ENCODE assay signal across 9 cellular contexts in the genomic region with DNA sequence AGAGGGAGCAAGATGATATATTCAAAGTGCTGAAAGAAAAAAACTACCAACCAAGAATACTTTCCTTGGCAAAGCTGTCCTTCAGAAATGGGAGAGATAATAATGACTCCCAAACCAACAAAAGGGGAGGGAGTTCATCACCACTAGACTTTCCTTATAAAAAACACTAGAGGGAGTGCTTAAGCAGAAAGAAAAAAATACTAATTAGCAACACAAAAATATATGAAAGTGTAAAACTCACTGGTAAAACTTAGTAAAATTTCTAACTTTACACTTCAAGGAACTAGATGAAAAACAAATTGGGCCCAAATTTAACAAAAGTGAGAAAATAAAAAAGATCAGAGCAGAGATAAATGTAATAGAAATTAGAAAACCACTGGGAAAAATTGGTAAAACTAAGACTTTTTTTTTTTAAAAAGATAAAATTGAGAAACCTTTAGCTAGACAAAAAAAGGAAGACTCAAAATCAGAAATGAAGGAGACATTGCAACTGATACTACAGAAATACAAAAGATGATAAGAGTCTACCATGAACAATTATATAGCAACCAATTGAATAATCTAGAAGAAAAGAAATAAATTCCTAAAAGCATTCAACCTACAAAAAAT.
A peak's percentile ranks its signal among the peaks of the same experiment; 100 is the strongest.
DNase-seq lines count a peak whose midpoint lies in the region; ATAC-seq and TF ChIP-seq lines count a peak whose summit lies in the region.
"Had no signal": no experiment of that assay in that cellular context is flagged by ENCODE, and none has a peak within 500 bp of the region (broad histone marks: within the 10 kb centered on the region; RNA-seq: fewer than 3 reads in every experiment).

No MANE protein-coding gene starts in this region.

- H3K4me3 ChIP-seq in A673 (ENCODE audit: low read depth, low read length, poor library complexity, severe bottlenecking), result no peak overlapping the region
- no peak overlapping the region for H3K4me3 ChIP-seq in GM23248
- no peak overlapping the region for H3K4me3 ChIP-seq in PC-3 (ENCODE audit: low read length)
- no peak overlapping the region for H3K4me3 ChIP-seq in fibroblast of lung (replicated peaks in 1 of 4; ENCODE audit: control extremely low read depth in 1 of 4, insufficient read depth in 1 of 4, low read depth in 3 of 4, low read length in 4 of 4)
- H3K4me3 ChIP-seq in lower leg skin (ENCODE audit: low read depth, poor library complexity, severe bottlenecking), result no peak overlapping the region

- no peak overlapping the region for H3K27ac ChIP-seq in A673 (ENCODE audit: low read depth, low read length, poor library complexity, severe bottlenecking)
- no peak overlapping the region for H3K27ac ChIP-seq in GM23248
- no peak overlapping the region for H3K27ac ChIP-seq in PC-3 (ENCODE audit: low read length)
- no peak overlapping the region for H3K27ac ChIP-seq in fibroblast of lung (ENCODE audit: insufficient read depth, low read length)

- DNase-seq in A673 (ENCODE audit: low spot score) (peak; percentile 57), GM23248 (peak; percentile 58), PC-3 (peak; percentile 73), fibroblast of lung (ENCODE audit: low read depth in 2 of 2) (peak; percentile 31 to 40), cerebellar cortex (ENCODE audit: low spot score) (no peak), lower leg skin (ENCODE audit: low spot score in 2 of 2) (no peak)

- H2AFZ ChIP-seq in GM23248 (no peak overlapping the region), PC-3 (ENCODE audit: low read length) (no peak overlapping the region), fibroblast of lung (ENCODE audit: low read length) (no peak overlapping the region)

- no peaks in the 10 kb centered on the region for H3K9me3 ChIP-seq in A673 (ENCODE audit: low read depth, low read length, poor library complexity, severe bottlenecking)
- H3K9me3 ChIP-seq in GM23248 (ENCODE audit: low read depth), result no peaks in the 10 kb centered on the region
- H3K9me3 ChIP-seq in PC-3 (ENCODE audit: low read length), result no peaks in the 10 kb centered on the region
- no peaks in the 10 kb centered on the region for H3K9me3 ChIP-seq in fibroblast of lung (ENCODE audit: control insufficient read depth, insufficient read depth, low read depth, low read length)

- POLR2A ChIA-PET in A673 (lab: Charles Lee; ENCODE audit: low non-redundant PET) (no interaction called here), PC-3 (lab: Charles Lee; ENCODE audit: unreplicated experiment) (interaction anchor here (0.6 kb wide), 1 partner anchor 1102 kb away, joined by 8 read pairs; no protein-coding TSS in a partner anchor)

- H3K4me2 ChIP-seq in GM23248 (ENCODE audit: unreplicated experiment) (no peak overlapping the region), PC-3 (ENCODE audit: low read length) (no peak overlapping the region), fibroblast of lung (ENCODE audit: extremely low read depth, insufficient read depth, low read length) (no peak overlapping the region)

- H3K4me1 ChIP-seq in A673 (ENCODE audit: insufficient read depth, low read length, poor library complexity, severe bottlenecking) (no peaks in the 10 kb centered on the region), GM23248 (ENCODE audit: insufficient read depth) (no peaks in the 10 kb centered on the region), PC-3 (ENCODE audit: insufficient read depth, low read length) (no peaks in the 10 kb centered on the region), fibroblast of lung (ENCODE audit: control insufficient read depth, extremely low read depth, insufficient read depth, low read length) (no peaks in the 10 kb centered on the region)

- intact Hi-C loops in A673 (cut with micrococcal nuclease; ENCODE audit: unreplicated experiment) (loop anchor here (1.0 to 10.0 kb wide), 2 partner anchors 229 to 426 kb away; no protein-coding TSS in a partner anchor), PC-3 (cut with micrococcal nuclease) (loop anchor here (1.0 kb wide), 2 partner anchors 154 to 230 kb away; no protein-coding TSS in a partner anchor), lower leg skin (cut with DNase I; ENCODE audit: low total_unique reads) (no loop called here)

- ATAC-seq in PC-3 (peak; percentile 71), HG02763 (IDR thresholded peaks at IDR 0.05; ENCODE audit: unreplicated experiment) (no peak), GM18519 (IDR thresholded peaks at IDR 0.05; ENCODE audit: low FRiP score, unreplicated experiment) (no peak)
- ATAC-seq: sciatic nerve had no signal

- CTCF ChIA-PET in A673 (lab: Charles Lee) (interaction anchor here (1.2 to 1.3 kb wide), 2 partner anchors 229 kb away, joined by 5 to 9 read pairs; no protein-coding TSS in a partner anchor), PC-3 (lab: Charles Lee) (interaction anchor here (0.6 to 1.5 kb wide), 3 partner anchors 153 to 229 kb away, joined by 4 to 12 read pairs (median 5); no protein-coding TSS in a partner anchor)

- H3K9me2 ChIP-seq in GM23248 (ENCODE audit: insufficient read depth), result no peaks in the 10 kb centered on the region
- no peaks in the 10 kb centered on the region for H3K9me2 ChIP-seq in PC-3 (replicated peaks; ENCODE audit: low read length)

- TF ChIP-seq CTCF in A673 (conservative IDR thresholded peaks at IDR 0.05; ENCODE audit: low read depth, low read length), result peak; percentile 71
- peak; percentile 98 for TF ChIP-seq CTCF in PC-3 (conservative IDR thresholded peaks at IDR 0.05; ENCODE audit: low read depth, low read length)
- peak; percentile 25 to 45 for TF ChIP-seq CTCF in fibroblast of lung (conservative IDR thresholded peaks at IDR 0.05 in 1 of 2, IDR thresholded peaks at IDR 0.05 in 1 of 2; ENCODE audit: low read depth in 1 of 2, low read length in 2 of 2)
- TF ChIP-seq CTCF in lower leg skin (IDR thresholded peaks at IDR 0.05), result no peak

- H4K20me1 ChIP-seq in GM23248 (ENCODE audit: insufficient read depth), result no peaks in the 10 kb centered on the region
- H4K20me1 ChIP-seq in PC-3 (ENCODE audit: low read length), result no peaks in the 10 kb centered on the region
- H4K20me1 ChIP-seq in fibroblast of lung (ENCODE audit: control insufficient read depth, extremely low read depth, insufficient read depth, low read length), result no peaks in the 10 kb centered on the region

- no peaks in the 10 kb centered on the region for H3F3A ChIP-seq in GM23248 (ENCODE audit: insufficient read depth)
- H3F3A ChIP-seq in PC-3 (ENCODE audit: low read length, unreplicated experiment), result no peaks in the 10 kb centered on the region

- TF ChIP-seq POLR2A in lower leg skin (IDR thresholded peaks at IDR 0.05), result no peak

- no peak overlapping the region for H3K9ac ChIP-seq in GM23248
- H3K9ac ChIP-seq in PC-3 (ENCODE audit: low read length), result no peak overlapping the region
- H3K9ac ChIP-seq in fibroblast of lung (ENCODE audit: insufficient read depth, low read length), result no peak overlapping the region

- H3K79me2 ChIP-seq in GM23248 (ENCODE audit: insufficient read depth) (no peaks in the 10 kb centered on the region), PC-3 (ENCODE audit: low read length) (no peaks in the 10 kb centered on the region), fibroblast of lung (ENCODE audit: control insufficient read depth, insufficient read depth, low read length) (no peaks in the 10 kb centered on the region)

- no peaks in the 10 kb centered on the region for H3K27me3 ChIP-seq in A673 (replicated peaks; ENCODE audit: insufficient read depth, low read depth, low read length, poor library complexity)
- no peaks in the 10 kb centered on the region for H3K27me3 ChIP-seq in GM23248 (replicated peaks; ENCODE audit: insufficient read depth)
- H3K27me3 ChIP-seq in PC-3 (ENCODE audit: low read length), result no peaks in the 10 kb centered on the region
- H3K27me3 ChIP-seq in fibroblast of lung (ENCODE audit: control insufficient read depth, insufficient read depth, low read length), result no peaks in the 10 kb centered on the region

- no TSS peak for BruUV-seq in A673 (replicated peaks; lab: Mats Ljungman, UMichigan)
- BruUV-seq in PC-3 (replicated peaks; lab: Mats Ljungman, UMichigan), result no TSS peak

- in situ Hi-C loops in GM23248 (cut with MboI), result loop anchor here (25.0 kb wide), 1 partner anchor 299 kb away; the partner anchor contains the start of gene ERGIC2

- H3K36me3 ChIP-seq in A673 (ENCODE audit: insufficient read depth, low read length, poor library complexity, severe bottlenecking) (no peaks in the 10 kb centered on the region), GM23248 (ENCODE audit: low read depth) (no peaks in the 10 kb centered on the region), PC-3 (ENCODE audit: low read depth, low read length) (no peaks in the 10 kb centered on the region), fibroblast of lung (ENCODE audit: control insufficient read depth, insufficient read depth, low read length) (no peaks in the 10 kb centered on the region)

Comparison
In these comparisons a context has a peak if more than half of its experiments do, and no peak if none do; other contexts are left out.
1. DNase-seq: peak in A673 (single experiment), GM23248 (single experiment), PC-3 (single experiment) and fibroblast of lung (2 of 2); none in cerebellar cortex (single experiment) and lower leg skin (0 of 2).
2. CTCF ChIP-seq: peak in A673 (single experiment), PC-3 (single experiment) and fibroblast of lung (2 of 2); none in lower leg skin (0 of 3).